16 cellular contexts compared by ENCODE assay signal in the genomic region with DNA sequence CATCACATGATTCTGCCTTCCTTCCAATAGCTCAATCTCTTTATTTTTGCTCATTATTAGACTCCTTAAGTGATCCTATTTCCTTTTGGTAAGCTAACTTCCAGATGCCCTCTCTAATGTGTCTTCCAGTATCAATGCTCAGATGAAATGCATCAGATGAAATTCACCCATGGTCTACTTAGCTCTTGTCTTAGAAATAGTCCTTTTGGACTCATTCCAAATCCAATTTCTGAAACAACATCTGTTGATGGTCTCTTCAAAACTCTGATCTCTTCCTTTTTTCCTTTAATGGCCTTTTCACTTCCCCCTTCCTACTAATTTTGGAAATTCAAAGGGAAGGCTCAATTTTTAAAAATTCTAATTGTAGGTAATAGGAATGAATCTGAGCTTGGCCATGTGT.
DNase-seq lines count a peak whose midpoint lies in the region; ATAC-seq and TF ChIP-seq lines count a peak whose summit lies in the region.
"Had no signal": no experiment of that assay in that cellular context is flagged by ENCODE, and none has a peak within 500 bp of the region (broad histone marks: within the 10 kb centered on the region; RNA-seq: fewer than 3 reads in every experiment).

No MANE protein-coding gene starts in this region.

- H3K9me3 ChIP-seq in SK-N-SH (no peaks in the 10 kb centered on the region), thyroid gland (no peaks in the 10 kb centered on the region)

- H2AFZ ChIP-seq in SK-N-SH (ENCODE audit: low read depth) = no peak overlapping the region

- TF ChIP-seq CTCF in SK-N-SH (IDR thresholded peaks at IDR 0.05) = no peak
- no peak for TF ChIP-seq CTCF in thyroid gland (IDR thresholded peaks at IDR 0.05)

- no peak overlapping the region for H3K4me2 ChIP-seq in SK-N-SH

- H3K36me3 ChIP-seq in SK-N-SH (replicated peaks in 1 of 2; ENCODE audit: control insufficient read depth in 1 of 2, insufficient read depth in 2 of 2, low read length in 1 of 2) (no peaks in the 10 kb centered on the region), rectal smooth muscle tissue (ENCODE audit: control insufficient read depth, insufficient read depth, low read length) (no peaks in the 10 kb centered on the region), thyroid gland (no peaks in the 10 kb centered on the region)

- TF ChIP-seq POLR2A in GM18505 (IDR thresholded peaks at IDR 0.05; ENCODE audit: borderline replicate concordance, extremely low read depth, insufficient read depth, insufficient read length) (no peak), thyroid gland (IDR thresholded peaks at IDR 0.05) (no peak)

- intact Hi-C loops in thyroid gland (cut with DNase I) = loop anchor here (5.0 kb wide), 1 partner anchor 501 kb away; no protein-coding TSS in a partner anchor

- H3K27ac ChIP-seq in SK-N-SH (ENCODE audit: low read depth in 2 of 2, low read length in 1 of 2) (peak overlapping the region in 1 of 2 experiments; percentile 81; a peak in 1 of 4 replicates), rectal smooth muscle tissue (ENCODE audit: low read depth, low read length) (peak overlapping the region; percentile 75), thyroid gland (no peak overlapping the region)
- H3K27ac ChIP-seq: C4-2B had no signal

- H3K9ac ChIP-seq in SK-N-SH (no peak overlapping the region), rectal smooth muscle tissue (ENCODE audit: low read length) (no peak overlapping the region)

- CTCF ChIA-PET in SK-N-SH (lab: Yijun Ruan, JAX) = interaction anchor here (0.6 to 5.7 kb wide), 21 partner anchors 11 to 742 kb away, joined by 3 to 63 read pairs (median 7); partner anchors contain the start of gene GREM2

- peak in 1 of 2 experiments; percentile 56; a peak in 1 of 4 replicates for TF ChIP-seq EP300 in SK-N-SH (IDR thresholded peaks at IDR 0.05; ENCODE audit: borderline replicate concordance in 1 of 2, low read depth in 1 of 2, low read length in 1 of 2)

- H3K4me3 ChIP-seq in SK-N-SH (ENCODE audit: low read depth in 2 of 2, low read length in 1 of 2) (no peak overlapping the region), rectal smooth muscle tissue (ENCODE audit: low read length) (no peak overlapping the region), thyroid gland (replicated peaks in 1 of 3) (no peak overlapping the region)

- H3K9me2 ChIP-seq in SK-N-SH = no peaks in the 10 kb centered on the region

- H3K27me3 ChIP-seq in SK-N-SH (ENCODE audit: insufficient read depth) = no peaks in the 10 kb centered on the region
- no peaks in the 10 kb centered on the region for H3K27me3 ChIP-seq in rectal smooth muscle tissue (ENCODE audit: control insufficient read depth, insufficient read depth, low read length)
- H3K27me3 ChIP-seq in thyroid gland = no peaks in the 10 kb centered on the region

- H3F3A ChIP-seq in SK-N-SH (replicated peaks; ENCODE audit: insufficient read depth) = peaks cover 4% of the 10 kb centered on the region

- in situ Hi-C loops in ACHN (cut with HindIII; ENCODE audit: low pct_ligation_motif_present, low pct_unique_long_range_greater_than_20kb, low sequenced_read_pairs) = no loop called here

- H3K79me2 ChIP-seq in SK-N-SH (ENCODE audit: insufficient read depth) = no peaks in the 10 kb centered on the region

- no peak; the same call in 2 of the 3 replicates for ATAC-seq in SK-N-SH treated with all-trans-retinoic acid at 6 μM for 48 hours
- no peak for ATAC-seq in GM18505 (IDR thresholded peaks at IDR 0.05; ENCODE audit: unreplicated experiment)

- H4K20me1 ChIP-seq in SK-N-SH (ENCODE audit: insufficient read depth) = no peaks in the 10 kb centered on the region

- POLR2A ChIA-PET in SK-N-SH (lab: Yijun Ruan, JAX) = no interaction called here

- peaks cover 0 to 12% of the 10 kb centered on the region in 2 experiments; a peak in 2 of 4 replicates for H3K4me1 ChIP-seq in SK-N-SH (ENCODE audit: control insufficient read depth in 1 of 2, insufficient read depth in 2 of 2, low read depth in 1 of 2, low read length in 1 of 2)
- H3K4me1 ChIP-seq in rectal smooth muscle tissue (ENCODE audit: control insufficient read depth, insufficient read depth, low read length) = peaks cover 19% of the 10 kb centered on the region
- H3K4me1 ChIP-seq in thyroid gland = no peaks in the 10 kb centered on the region

- TF ChIP-seq RAD21 in SK-N-SH (IDR thresholded peaks at IDR 0.05; ENCODE audit: low read length) = no peak

- DNase-seq in SK-N-SH = peak; percentile 43
- DNase-seq in NCI-H82 treated with DMSO at 0.1 percent for 48 hours (lab: John Stamatoyannopoulos, UW; ENCODE audit: unreplicated experiment) = peak; percentile 96
- DNase-seq in thyroid gland = no peak
- DNase-seq in ACHN = no peak
- DNase-seq: 8988T; CD4-positive, alpha-beta memory T cell; DMS153; DMS79 treated with DMSO at 0.1 percent for 48 hours; GDM1; GOT3; H9; IMR-90 had no signal

TF ChIP-seq in SK-N-SH, 30 proteins besides CTCF, POLR2A, EP300 and RAD21:
- TF ChIP-seq TCF12 (IDR thresholded peaks at IDR 0.05) = peak; percentile 25; the same call in 1 of the 2 replicates
- TF ChIP-seq SIN3A (IDR thresholded peaks at IDR 0.05; ENCODE audit: borderline replicate concordance, low read depth, low read length) = no peak

TF ChIP-seq in SK-N-SH treated with all-trans-retinoic acid at 6 μM for 48 hours, 23 proteins besides CTCF, POLR2A, EP300 and RAD21 (continues in another document):
- TF ChIP-seq CSRNP3 (CRISPR knock-in tag; IDR thresholded peaks at IDR 0.05) (no peak), ZFP3 (CRISPR knock-in tag; IDR thresholded peaks at IDR 0.05) (no peak), RARB (CRISPR knock-in tag; IDR thresholded peaks at IDR 0.05) (no peak), ARNTL (CRISPR knock-in tag; IDR thresholded peaks at IDR 0.05; ENCODE audit: borderline replicate concordance, low read depth) (no peak), OSR1 (CRISPR knock-in tag; IDR thresholded peaks at IDR 0.05) (no peak), ZNF70 (CRISPR knock-in tag; IDR thresholded peaks at IDR 0.05) (no peak), TCF4 (CRISPR knock-in tag; IDR thresholded peaks at IDR 0.05; ENCODE audit: borderline replicate concordance) (no peak), ISL1 (CRISPR knock-in tag; IDR thresholded peaks at IDR 0.05) (no peak), PPARA (CRISPR knock-in tag; IDR thresholded peaks at IDR 0.05; ENCODE audit: borderline replicate concordance) (no peak), POU6F1 (CRISPR knock-in tag; IDR thresholded peaks at IDR 0.05; ENCODE audit: borderline replicate concordance, low read depth) (no peak), CSDC2 (CRISPR knock-in tag; IDR thresholded peaks at IDR 0.05) (no peak), GLIS3 (CRISPR knock-in tag; IDR thresholded peaks at IDR 0.05) (no peak), ZNF565 (CRISPR knock-in tag; conservative IDR thresholded peaks at IDR 0.05; ENCODE audit: low read depth) (no peak), ZC3H10 (CRISPR knock-in tag; IDR thresholded peaks at IDR 0.05) (no peak)
- TF ChIP-seq, protein P1, sequence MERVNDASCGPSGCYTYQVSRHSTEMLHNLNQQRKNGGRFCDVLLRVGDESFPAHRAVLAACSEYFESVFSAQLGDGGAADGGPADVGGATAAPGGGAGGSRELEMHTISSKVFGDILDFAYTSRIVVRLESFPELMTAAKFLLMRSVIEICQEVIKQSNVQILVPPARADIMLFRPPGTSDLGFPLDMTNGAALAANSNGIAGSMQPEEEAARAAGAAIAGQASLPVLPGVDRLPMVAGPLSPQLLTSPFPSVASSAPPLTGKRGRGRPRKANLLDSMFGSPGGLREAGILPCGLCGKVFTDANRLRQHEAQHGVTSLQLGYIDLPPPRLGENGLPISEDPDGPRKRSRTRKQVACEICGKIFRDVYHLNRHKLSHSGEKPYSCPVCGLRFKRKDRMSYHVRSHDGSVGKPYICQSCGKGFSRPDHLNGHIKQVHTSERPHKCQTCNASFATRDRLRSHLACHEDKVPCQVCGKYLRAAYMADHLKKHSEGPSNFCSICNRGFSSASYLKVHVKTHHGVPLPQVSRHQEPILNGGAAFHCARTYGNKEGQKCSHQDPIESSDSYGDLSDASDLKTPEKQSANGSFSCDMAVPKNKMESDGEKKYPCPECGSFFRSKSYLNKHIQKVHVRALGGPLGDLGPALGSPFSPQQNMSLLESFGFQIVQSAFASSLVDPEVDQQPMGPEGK (CRISPR knock-in tag; IDR thresholded peaks at IDR 0.05; ENCODE audit: borderline replicate concordance) = no peak

Comparison
In these comparisons a context has a peak if more than half of its experiments do, and no peak if none do; other contexts are left out.
1. DNase-seq: peak in SK-N-SH (single experiment) and NCI-H82 treated with DMSO at 0.1 percent for 48 hours (single experiment); none in thyroid gland (0 of 2) and ACHN (single experiment).